ENCODE assay signal across 8 cellular contexts in the genomic region with DNA sequence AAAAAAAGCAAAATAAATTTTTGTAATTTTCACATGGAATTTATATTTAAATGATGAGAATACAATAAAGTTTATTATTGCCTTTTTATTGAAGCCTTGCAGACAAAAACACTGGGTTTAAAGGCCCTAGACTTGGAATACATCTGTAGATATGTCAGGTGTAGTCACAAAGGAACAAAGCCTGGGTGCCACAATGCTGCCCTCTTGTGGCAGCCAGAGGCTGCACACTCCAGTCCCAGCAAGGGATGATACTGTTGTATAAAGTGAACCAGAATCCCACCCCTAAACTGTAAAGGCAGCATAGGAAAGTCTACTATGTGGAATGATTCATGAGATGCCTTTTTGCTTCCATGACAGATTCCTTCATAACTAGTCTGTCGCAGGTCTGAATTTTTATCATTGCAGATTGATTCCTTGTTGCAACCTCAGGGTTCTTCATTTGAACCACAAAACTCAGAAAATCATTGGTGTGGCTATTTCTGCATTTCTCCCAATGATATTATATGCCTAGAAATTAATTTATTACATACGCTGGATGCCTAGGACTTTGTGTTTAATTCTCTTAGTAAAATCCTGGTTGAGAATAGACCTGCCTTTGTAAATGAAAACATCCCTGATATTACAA.
A peak's percentile ranks its signal among the peaks of the same experiment; 100 is the strongest.
DNase-seq lines count a peak whose midpoint lies in the region; ATAC-seq and FAIRE-seq lines count a peak whose summit lies in the region.

No MANE protein-coding gene starts in this region.

- peak; percentile 87 for ATAC-seq in HG02763 (IDR thresholded peaks at IDR 0.05; ENCODE audit: unreplicated experiment)

- DNase-seq in NCI-H524 (lab: John Stamatoyannopoulos, UW) (peak; percentile 45 to 64), NCI-H524 treated with DMSO at 0.1 percent for 48 hours (lab: John Stamatoyannopoulos, UW) (no peak), NCI-H146 treated with DMSO at 0.1 percent for 48 hours (lab: John Stamatoyannopoulos, UW; ENCODE audit: unreplicated experiment) (peak; percentile 32), UCSD-AML1 (lab: John Stamatoyannopoulos, UW; ENCODE audit: unreplicated experiment) (peak; percentile 43), T47D (ENCODE audit: low read depth in 1 of 2, low spot score in 1 of 2) (peak; percentile 68 to 69)
- peak; percentile 60 for DNase-seq in stimulated activated CD4-positive, alpha-beta T cell treated with anti-CD3 and anti-CD28 coated beads, Interleukin-1b, Interleukin-23, amount 100 ng/mL, for 48 hours

- peak; percentile 81 for FAIRE-seq in islet of Langerhans (lab: Jason Lieb, UNC)

- in situ Hi-C loops in T47D (cut with HindIII; ENCODE audit: low pct_unique_long_range_greater_than_20kb, low sequenced_read_pairs): no loop called here
